Comparison of ENCODE assay signal across 8 cellular contexts in genomic region chr3:9732080-9732752, GRCh38. TPM values are rescaled to one million over a fixed set of nuclear protein-coding genes. Genes with fewer than 3 reads are reported as not detected.
DNase-seq lines count a peak whose midpoint lies in the region; ATAC-seq, FAIRE-seq and TF ChIP-seq lines count a peak whose summit lies in the region.

No MANE protein-coding gene starts in this region.

- peak overlapping the region; percentile 91 to 96 (median 92) for H3K27ac Mint-ChIP-seq in immature natural killer cell

- H3K4me3 Mint-ChIP-seq in immature natural killer cell: peak overlapping the region; percentile 89 to 97 (median 95)

- ATAC-seq in HG02642 (IDR thresholded peaks at IDR 0.05; ENCODE audit: poor library complexity, unreplicated experiment): peak; percentile 17
- ATAC-seq in GM12878: peak; percentile 13
- ATAC-seq in HG03520 (IDR thresholded peaks at IDR 0.05; ENCODE audit: unreplicated experiment): no peak

- in situ Hi-C loops in GM12878 (cut with MboI): no loop called here

- TF ChIP-seq EP300 in GM12878 (IDR thresholded peaks at IDR 0.05; ENCODE audit: borderline replicate concordance in 1 of 2, control insufficient read depth in 1 of 2, low read depth in 2 of 2, low read length in 2 of 2): no peak

- TF ChIP-seq CTCF in GM12878 (IDR thresholded peaks at IDR 0.05 in 2 of 3, conservative IDR thresholded peaks at IDR 0.05 in 1 of 3; ENCODE audit: control insufficient read depth in 2 of 3, extremely low read depth in 1 of 3, insufficient read depth in 1 of 3, low read depth in 3 of 3, low read length in 3 of 3): no peak

- peaks cover 13 to 15% (median 15%) of the 10 kb centered on the region in 3 donors for H3K27me3 Mint-ChIP-seq in immature natural killer cell (ENCODE audit: low read depth in 3 of 3)

- H3K27ac ChIP-seq in SJCRH30 (peak overlapping the region; percentile 99), GM12878 (ENCODE audit: control insufficient read depth, insufficient read depth) (peak overlapping the region; percentile 100)

- no peaks in the 10 kb centered on the region for H3K9me3 Mint-ChIP-seq in immature natural killer cell

- no peak for FAIRE-seq in GM12878 (lab: Jason Lieb, UNC)

- H3K27me3 ChIP-seq in SJCRH30 (no peaks in the 10 kb centered on the region), GM12878 (replicated peaks in 1 of 2; ENCODE audit: control insufficient read depth in 2 of 2, insufficient read depth in 2 of 2, low read length in 1 of 2) (no peaks in the 10 kb centered on the region)

- CTCF ChIA-PET in GM12878 (lab: Yijun Ruan, JAX): interaction anchor here (0.8 to 2.8 kb wide), 8 partner anchors 11 to 370 kb away, joined by 3 to 24 read pairs (median 3); partner anchors contain the start of genes MTMR14 and OGG1

- peaks cover 55 to 74% of the 10 kb centered on the region in 2 donors for H3K4me1 Mint-ChIP-seq in immature natural killer cell

- H3K4me3 ChIP-seq in SJCRH30 (peak overlapping the region; percentile 79), GM12878 (peak overlapping the region; percentile 94)

- no TSS peak for BruUV-seq in GM12878 (replicated peaks; lab: Mats Ljungman, UMichigan)

- H3K36me3 ChIP-seq in SJCRH30 (peaks cover 19% of the 10 kb centered on the region), GM12878 (ENCODE audit: control insufficient read depth in 2 of 2, insufficient read depth in 2 of 2, low read length in 1 of 2) (peaks cover 2 to 18% of the 10 kb centered on the region in 2 experiments)

- SMC1A ChIA-PET in GM12878 (lab: Charles Lee; ENCODE audit: uncharacterized antibody, unreplicated experiment): interaction anchor here (0.7 to 2.7 kb wide), 7 partner anchors 17 to 228 kb away, joined by 3 to 16 read pairs (median 3); partner anchors contain the start of genes MTMR14 and OGG1

- POLR2A ChIA-PET in GM12878 (lab: Charles Lee): interaction anchor here (0.6 to 1.8 kb wide), 7 partner anchors 15 to 1006 kb away, joined by 3 to 10 read pairs (median 3); partner anchors contain the start of genes ARPC4, TADA3 and THUMPD3

- H3K4me1 ChIP-seq in SJCRH30 (peaks cover 5% of the 10 kb centered on the region), GM12878 (ENCODE audit: control insufficient read depth, insufficient read depth, low read length) (peaks cover 12% of the 10 kb centered on the region)

- H3K36me3 Mint-ChIP-seq in immature natural killer cell: peaks cover 11 to 24% (median 16%) of the 10 kb centered on the region in 3 donors

- H3K9me3 ChIP-seq in SJCRH30 (replicated peaks) (no peaks in the 10 kb centered on the region), GM12878 (replicated peaks; ENCODE audit: control insufficient read depth, insufficient read depth, low read length) (no peaks in the 10 kb centered on the region)

- H3K9ac ChIP-seq in GM12878 (ENCODE audit: control insufficient read depth, insufficient read depth, low read length): peak overlapping the region; percentile 98

- H4K20me1 ChIP-seq in GM12878 (ENCODE audit: control insufficient read depth, insufficient read depth): peaks cover 3% of the 10 kb centered on the region

- H3K79me2 ChIP-seq in GM12878 (ENCODE audit: control insufficient read depth, insufficient read depth, low read length): peaks cover 33% of the 10 kb centered on the region

- peak overlapping the region; percentile 97 for H3K4me2 ChIP-seq in GM12878 (ENCODE audit: control insufficient read depth, insufficient read depth)

- intact Hi-C loops in GM12878 (cut with micrococcal nuclease; ENCODE audit: unreplicated experiment): loop anchor here (5.0 to 10.0 kb wide), 3 partner anchors 60 to 377 kb away; partner anchors contain the start of genes ARPC4 and TADA3

- H2AFZ ChIP-seq in GM12878 (ENCODE audit: control insufficient read depth, low read depth, low read length): peak overlapping the region; percentile 99

- 2% methylated on average over 37 of the region's 42 CpGs for WGBS in GM12878 (ENCODE audit: insufficient coverage, insufficient replicate concordance, low lambda C conversion rate, missing lambda C conversion rate)

- TF ChIP-seq POLR2A in GM12878 (IDR thresholded peaks at IDR 0.05; ENCODE audit: low read depth, low read length): no peak; the same call in 1 of the 2 replicates

- RAD21 ChIA-PET in GM12878 (lab: Charles Lee; ENCODE audit: unreplicated experiment): interaction anchor here (1.0 to 1.9 kb wide), 6 partner anchors 18 to 228 kb away, joined by 3 to 8 read pairs (median 3); partner anchors contain the start of gene OGG1

- DNase-seq in GF-D8 (lab: John Stamatoyannopoulos, UW) (peak; percentile 48), SJCRH30 (peak; percentile 33), GM12878 (ENCODE audit: low read depth, low spot score) (no peak), immature natural killer cell (peak; percentile 69 to 73 (median 72)), ecto neural progenitor cell (ENCODE audit: low spot score) (no peak)
- DNase-seq in stimulated activated CD4-positive, alpha-beta T cell treated with anti-CD3 and anti-CD28 coated beads, Interleukin-4, amount 100 ng/mL, for 48 hours (ENCODE audit: low read depth in 2 of 2): peak; percentile 22 to 24

- TF ChIP-seq RAD21 in GM12878 (IDR thresholded peaks at IDR 0.05; ENCODE audit: insufficient read depth, low read depth, low read length): no peak

RNA-seq across cellular contexts. Expression of gene BRPF1, which starts 0.7 kb away (rescaled TPM):
- 22.0 and 23.4 TPM in 2 replicates for total RNA-seq in SJCRH30 (2014; rRNA removed; shearing (Covaris generic))
- 14.4 and 20.3 TPM in 2 replicates for total RNA-seq in GM12878 (2013; cell fraction: nucleolus; rRNA removed)
- total RNA-seq in GM12878 (2014; rRNA removed) (19.2 and 21.9 TPM in 2 replicates), GM12878 (2014; rRNA removed; fragmentation: Illumina TruSeq; extraction: Trizol) (11.1 and 13.6 TPM in 2 replicates), GM12878 (2021) (21.3 and 25.3 TPM in 2 replicates)
- 9.6 TPM for polyA plus RNA-seq in GM12878 (2011; ENCODE audit: low read depth)
- polyA plus RNA-seq in GM12878 (2011; rRNA removed) (3.9 and 9.0 TPM in 2 replicates), GM12878 (2014; fragmentation: Illumina TruSeq; extraction: Trizol) (6.4 and 13.6 TPM in 2 replicates), GM12878 (2014; fragmentation: Nextera tagmentation; extraction: Ambion mirVana) (1 to 10 TPM; 1.2 to 1.4 TPM), GM12878 (2014; rRNA removed) (18.6 and 20.7 TPM in 2 replicates), GM12878 (2016; fragmentation: Nextera tagmentation; extraction: Ambion mirVana) (10 to 100 TPM; 13.0 to 14.4 TPM), immature natural killer cell (10 to 100 TPM; 10.6 to 45.8 (median 11.7) TPM)
- polyA plus RNA-seq in GM12878 (2011; cell fraction: cytosol; rRNA removed): 9.6 and 12.7 TPM in 2 replicates
- 34.9 and 45.0 TPM in 2 replicates for polyA plus RNA-seq in GM12878 (2011; cell fraction: nucleus; rRNA removed)
- polyA plus RNA-seq in GM12878 (2012): 9.3 and 15.7 TPM in 2 replicates
- 8.1 and 12.0 TPM in 2 replicates for polyA minus RNA-seq in GM12878 (2011; rRNA and poly(A)+ RNA removed)
- polyA minus RNA-seq in GM12878 (2011; cell fraction: cytosol; rRNA and poly(A)+ RNA removed): 5.2 and 8.1 TPM in 2 replicates
- polyA minus RNA-seq in GM12878 (2011; cell fraction: nucleus; rRNA and poly(A)+ RNA removed): 9.6 and 19.1 TPM in 2 replicates

RNA-seq across cellular contexts. Expression of gene OGG1, which starts 17.5 kb away (rescaled TPM):
- 32.2 and 35.0 TPM in 2 replicates for total RNA-seq in SJCRH30 (2014; rRNA removed; shearing (Covaris generic))
- 41.7 and 49.6 TPM in 2 replicates for total RNA-seq in GM12878 (2013; cell fraction: nucleolus; rRNA removed)
- total RNA-seq in GM12878 (2014; rRNA removed): 32.0 and 32.1 TPM in 2 replicates
- total RNA-seq in GM12878 (2014; rRNA removed; fragmentation: Illumina TruSeq; extraction: Trizol): 21.1 and 23.5 TPM in 2 replicates
- total RNA-seq in GM12878 (2021): 24.3 TPM in 2 replicates
- 5.8 TPM for polyA plus RNA-seq in GM12878 (2011; ENCODE audit: low read depth)
- 14.2 and 22.8 TPM in 2 replicates for polyA plus RNA-seq in GM12878 (2011; rRNA removed)
- polyA plus RNA-seq in GM12878 (2011; cell fraction: cytosol; rRNA removed): 21.7 and 32.7 TPM in 2 replicates
- 29.9 and 35.3 TPM in 2 replicates for polyA plus RNA-seq in GM12878 (2011; cell fraction: nucleus; rRNA removed)
- 10.2 and 11.8 TPM in 2 replicates for polyA plus RNA-seq in GM12878 (2012)
- polyA plus RNA-seq in GM12878 (2014; fragmentation: Illumina TruSeq; extraction: Trizol): 27.4 and 30.1 TPM in 2 replicates
- 1 to 10 TPM; 4.8 to 6.9 TPM for polyA plus RNA-seq in GM12878 (2014; fragmentation: Nextera tagmentation; extraction: Ambion mirVana)
- polyA plus RNA-seq in GM12878 (2014; rRNA removed): 35.4 and 38.7 TPM in 2 replicates
- 10 to 100 TPM; 35.6 to 38.8 TPM for polyA plus RNA-seq in GM12878 (2016; fragmentation: Nextera tagmentation; extraction: Ambion mirVana)
- 45.5 and 72.0 TPM in 2 replicates for polyA minus RNA-seq in GM12878 (2011; rRNA and poly(A)+ RNA removed)
- 16.0 and 21.1 TPM in 2 replicates for polyA minus RNA-seq in GM12878 (2011; cell fraction: cytosol; rRNA and poly(A)+ RNA removed)
- 36.9 and 69.6 TPM in 2 replicates for polyA minus RNA-seq in GM12878 (2011; cell fraction: nucleus; rRNA and poly(A)+ RNA removed)
- polyA plus RNA-seq in immature natural killer cell: 10 to 100 TPM; 30.3 to 57.3 (median 44.4) TPM

RNA-seq across cellular contexts. Expression of gene CPNE9, which starts 28.6 kb away (rescaled TPM):
- total RNA-seq in SJCRH30 (2014; rRNA removed; shearing (Covaris generic)): 0.06 TPM in 1 of 2 replicates, not detected in the other
- total RNA-seq in GM12878 (2013; cell fraction: nucleolus; rRNA removed): not detected in 2 replicates
- total RNA-seq in GM12878 (2014; rRNA removed) (not detected in 2 replicates), GM12878 (2014; rRNA removed; fragmentation: Illumina TruSeq; extraction: Trizol) (not detected in 2 replicates), GM12878 (2021) (not detected in 2 replicates)
- polyA plus RNA-seq in GM12878 (2011; ENCODE audit: low read depth): not detected
- polyA plus RNA-seq in GM12878 (2011; rRNA removed) (0.05 TPM in 1 of 2 replicates, not detected in the other), GM12878 (2014; fragmentation: Illumina TruSeq; extraction: Trizol) (not detected in 2 replicates), GM12878 (2014; fragmentation: Nextera tagmentation; extraction: Ambion mirVana) (under 1 TPM in 1 of 2 experiments, not detected in 1; 0.02 TPM), GM12878 (2014; rRNA removed) (0.12 TPM in 1 of 2 replicates, not detected in the other), GM12878 (2016; fragmentation: Nextera tagmentation; extraction: Ambion mirVana) (not detected), immature natural killer cell (under 1 TPM in 1 of 3 donors, not detected in 2; 0.31 TPM)
- 0.04 TPM in 1 of 2 replicates, not detected in the other for polyA plus RNA-seq in GM12878 (2011; cell fraction: cytosol; rRNA removed)
- 0.12 and 0.18 TPM in 2 replicates for polyA plus RNA-seq in GM12878 (2011; cell fraction: nucleus; rRNA removed)
- 0.09 TPM in 1 of 2 replicates, not detected in the other for polyA plus RNA-seq in GM12878 (2012)
- polyA minus RNA-seq in GM12878 (2011; rRNA and poly(A)+ RNA removed): not detected in 2 replicates
- not detected in 2 replicates for polyA minus RNA-seq in GM12878 (2011; cell fraction: cytosol; rRNA and poly(A)+ RNA removed)
- 0.24 TPM in 1 of 2 replicates, not detected in the other for polyA minus RNA-seq in GM12878 (2011; cell fraction: nucleus; rRNA and poly(A)+ RNA removed)

RNA-seq across cellular contexts. Expression of gene CAMK1, which starts 37.5 kb away (rescaled TPM):
- total RNA-seq in SJCRH30 (2014; rRNA removed; shearing (Covaris generic)): 5.8 TPM in 2 replicates
- not detected in 2 replicates for total RNA-seq in GM12878 (2013; cell fraction: nucleolus; rRNA removed)
- total RNA-seq in GM12878 (2014; rRNA removed) (0.44 and 0.73 TPM in 2 replicates), GM12878 (2014; rRNA removed; fragmentation: Illumina TruSeq; extraction: Trizol) (0.31 and 0.32 TPM in 2 replicates), GM12878 (2021) (0.61 and 0.64 TPM in 2 replicates)
- polyA plus RNA-seq in GM12878 (2011; ENCODE audit: low read depth): 0.79 TPM
- polyA plus RNA-seq in GM12878 (2011; rRNA removed) (0.16 and 0.24 TPM in 2 replicates), GM12878 (2014; fragmentation: Illumina TruSeq; extraction: Trizol) (0.28 TPM in 1 of 2 replicates, not detected in the other), GM12878 (2014; fragmentation: Nextera tagmentation; extraction: Ambion mirVana) (not detected), GM12878 (2014; rRNA removed) (0.18 and 0.37 TPM in 2 replicates), GM12878 (2016; fragmentation: Nextera tagmentation; extraction: Ambion mirVana) (1 to 10 TPM; 1.5 to 2.1 TPM), immature natural killer cell (10 to 100 TPM; 15.4 to 29.0 (median 19.2) TPM)
- 0.48 and 0.67 TPM in 2 replicates for polyA plus RNA-seq in GM12878 (2011; cell fraction: cytosol; rRNA removed)
- polyA plus RNA-seq in GM12878 (2011; cell fraction: nucleus; rRNA removed): 0.43 and 0.47 TPM in 2 replicates
- polyA plus RNA-seq in GM12878 (2012): 1.0 and 1.6 TPM in 2 replicates
- polyA minus RNA-seq in GM12878 (2011; rRNA and poly(A)+ RNA removed): 0.37 and 0.67 TPM in 2 replicates
- polyA minus RNA-seq in GM12878 (2011; cell fraction: cytosol; rRNA and poly(A)+ RNA removed): not detected in 2 replicates
- polyA minus RNA-seq in GM12878 (2011; cell fraction: nucleus; rRNA and poly(A)+ RNA removed): 0.12 TPM in 1 of 2 replicates, not detected in the other

Comparison
In these comparisons a context has a peak if more than half of its experiments do, and no peak if none do; other contexts are left out.
1. DNase-seq: peak in GF-D8 (single experiment), SJCRH30 (2 of 2), immature natural killer cell (3 of 3) and stimulated activated CD4-positive, alpha-beta T cell treated with anti-CD3 and anti-CD28 coated beads, Interleukin-4, amount 100 ng/mL, for 48 hours (2 of 2); none in GM12878 (single experiment) and ecto neural progenitor cell (single experiment).